20 cellular contexts compared by ENCODE assay signal in the genomic region with DNA sequence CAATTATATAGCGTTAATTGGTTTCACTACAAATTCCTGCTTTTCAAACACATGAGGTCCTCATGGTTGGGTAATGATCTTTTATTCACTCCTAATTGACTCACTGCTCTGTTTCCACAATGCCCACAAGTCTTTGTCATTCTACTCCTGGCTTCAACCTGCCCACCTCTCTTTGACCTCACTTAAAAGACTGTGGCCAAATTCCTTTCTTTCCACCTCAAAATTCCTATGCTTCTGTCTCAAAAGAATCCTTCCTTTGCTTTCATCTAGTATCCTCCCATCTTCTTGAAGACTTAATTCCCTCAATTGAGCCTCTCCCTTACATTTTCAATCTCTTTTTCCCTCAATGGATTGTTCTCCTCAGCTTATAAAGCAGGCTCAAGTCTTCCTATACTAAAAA.
"Had no signal": no experiment of that assay in that cellular context is flagged by ENCODE, and none has a peak within 500 bp of the region (broad histone marks: within the 10 kb centered on the region; RNA-seq: fewer than 3 reads in every experiment).

No MANE protein-coding gene starts in this region.

- H3K27me3 ChIP-seq: breast epithelium, dorsolateral prefrontal cortex, esophagus squamous epithelium, suprapubic skin had no signal

- H3K9me3 ChIP-seq: breast epithelium, esophagus squamous epithelium, left ventricle myocardium inferior, suprapubic skin had no signal

- H3K4me1 ChIP-seq: breast epithelium had no signal

- ATAC-seq: activated CD8-positive, alpha-beta memory T cell treated with anti-CD3 and anti-CD28 coated beads, Interleukin-2, amount 10 ng/mL, durations not matched to agents 7 days and 5 days; activated naive CD4-positive, alpha-beta T cell treated with anti-CD3 and anti-CD28 coated beads, Interleukin-2, amount 50 U/mL, for 72 hours; stimulated activated naive CD8-positive, alpha-beta T cell treated with anti-CD3 and anti-CD28 coated beads, Interleukin-15, Interleukin-2, amounts not matched to agents 100 U/mL and 50 U/mL, for 24 hours had no signal

- H3K4me3 ChIP-seq: breast epithelium, dorsolateral prefrontal cortex, esophagus squamous epithelium, left ventricle myocardium inferior, suprapubic skin had no signal

- DNase-seq: activated CD4-positive, alpha-beta T cell treated with anti-CD3 and anti-CD28 coated beads for 1 hour; activated CD4-positive, alpha-beta T cell treated with anti-CD3 and anti-CD28 coated beads, Interleukin-2, amount 50 U/mL, for 48 hours; activated CD8-positive, alpha-beta memory T cell treated with anti-CD3 and anti-CD28 coated beads, Interleukin-2, amount 10 ng/mL, durations not matched to agents 7 days and 5 days; activated effector memory CD4-positive, alpha-beta T cell treated with Interleukin-2 at 50 U/mL for 16 hours; activated T-cell treated with anti-CD3 and anti-CD28 coated beads, Interleukin-2, amount 50 U/mL, for 24 hours; amniotic stem cell; dorsolateral prefrontal cortex; esophagus squamous epithelium; foreskin fibroblast; head of caudate nucleus; islet precursor cell; left ventricle myocardium inferior; mesenchymal stem cell; nephron progenitor cell; stimulated activated CD4-positive, alpha-beta T cell treated with anti-CD3 and anti-CD28 coated beads, Interleukin-2, amount 100 ng/mL, for 48 hours; stimulated activated naive CD8-positive, alpha-beta T cell treated with anti-CD3 and anti-CD28 coated beads, Interleukin-15, Interleukin-2, amounts not matched to agents 100 U/mL and 50 U/mL, for 24 hours had no signal

- H3K4me3 Mint-ChIP-seq: activated CD8-positive, alpha-beta memory T cell treated with anti-CD3 and anti-CD28 coated beads, Interleukin-2, amount 10 ng/mL, durations not matched to agents 7 days and 5 days; activated T-cell treated with anti-CD3 and anti-CD28 coated beads, Interleukin-2, amount 50 U/mL, for 24 hours; nephron progenitor cell; type B pancreatic cell had no signal

- H3K27ac Mint-ChIP-seq: activated CD8-positive, alpha-beta memory T cell treated with anti-CD3 and anti-CD28 coated beads, Interleukin-2, amount 10 ng/mL, durations not matched to agents 7 days and 5 days; activated naive CD4-positive, alpha-beta T cell treated with anti-CD3 and anti-CD28 coated beads, Interleukin-2, amount 50 U/mL, for 72 hours; activated T-cell treated with anti-CD3 and anti-CD28 coated beads, Interleukin-2, amount 50 U/mL, for 24 hours; nephron progenitor cell; type B pancreatic cell had no signal

- H3K36me3 Mint-ChIP-seq: activated CD8-positive, alpha-beta memory T cell treated with anti-CD3 and anti-CD28 coated beads, Interleukin-2, amount 10 ng/mL, durations not matched to agents 7 days and 5 days; activated naive CD4-positive, alpha-beta T cell treated with anti-CD3 and anti-CD28 coated beads, Interleukin-2, amount 50 U/mL, for 72 hours; type B pancreatic cell had no signal

- H3K9me3 Mint-ChIP-seq: activated naive CD4-positive, alpha-beta T cell treated with anti-CD3 and anti-CD28 coated beads, Interleukin-2, amount 50 U/mL, for 72 hours; activated T-cell treated with anti-CD3 and anti-CD28 coated beads, Interleukin-2, amount 50 U/mL, for 24 hours; nephron progenitor cell; type B pancreatic cell had no signal

- H3K36me3 ChIP-seq: breast epithelium, esophagus squamous epithelium, left ventricle myocardium inferior, suprapubic skin had no signal

- H3K4me1 Mint-ChIP-seq: activated CD8-positive, alpha-beta memory T cell treated with anti-CD3 and anti-CD28 coated beads, Interleukin-2, amount 10 ng/mL, durations not matched to agents 7 days and 5 days had no signal

- H3K27ac ChIP-seq: breast epithelium, dorsolateral prefrontal cortex, esophagus squamous epithelium, left ventricle myocardium inferior, suprapubic skin had no signal
